Comparison of ENCODE assay signal across 10 cellular contexts in genomic region chr10:73248259-73248724, GRCh38. TPM values are rescaled to one million over a fixed set of nuclear protein-coding genes. Genes with fewer than 3 reads are reported as not detected.
A peak's percentile ranks its signal among the peaks of the same experiment; 100 is the strongest.
DNase-seq lines count a peak whose midpoint lies in the region; ATAC-seq and TF ChIP-seq lines count a peak whose summit lies in the region.
"Had no signal": no experiment of that assay in that cellular context is flagged by ENCODE, and none has a peak within 500 bp of the region (broad histone marks: within the 10 kb centered on the region; RNA-seq: fewer than 3 reads in every experiment).

No MANE protein-coding gene starts in this region.

- intact Hi-C loops in activated naive CD4-positive, alpha-beta T cell treated with anti-CD3 and anti-CD28 coated beads for 36 hours (cut with micrococcal nuclease): loop anchor here (5.0 kb wide), 2 partner anchors 629 to 1031 kb away; partner anchors contain the start of genes ANAPC16 and ASCC1
- intact Hi-C loops in PC-3 (cut with micrococcal nuclease) (loop anchor here (5.0 kb wide), 1 partner anchor 249 kb away; the partner anchor contains the start of gene PPP3CB), esophagus muscularis mucosa (cut with DNase I) (no loop called here)

- peaks cover 12% of the 10 kb centered on the region for H3F3A ChIP-seq in PC-3 (ENCODE audit: low read length, unreplicated experiment)

- no peaks in the 10 kb centered on the region for H3K9me3 Mint-ChIP-seq in activated naive CD4-positive, alpha-beta T cell treated with anti-CD3 and anti-CD28 coated beads for 36 hours
- no peaks in the 10 kb centered on the region for H3K9me3 Mint-ChIP-seq in stimulated activated naive CD8-positive, alpha-beta T cell treated with anti-CD3 and anti-CD28 coated beads, Interleukin-15, amount 100 ng/mL, for 72 hours

- H3K36me3 ChIP-seq in PC-3 (ENCODE audit: low read depth, low read length): peaks cover 50% of the 10 kb centered on the region
- peaks cover 11 to 41% (median 28%) of the 10 kb centered on the region in 4 donors for H3K36me3 ChIP-seq in esophagus muscularis mucosa

- H3K4me1 ChIP-seq in PC-3 (ENCODE audit: insufficient read depth, low read length): peaks cover 51% of the 10 kb centered on the region
- peaks cover 30 to 56% (median 47%) of the 10 kb centered on the region in 4 donors for H3K4me1 ChIP-seq in esophagus muscularis mucosa

- H3K4me3 ChIP-seq in PC-3 (ENCODE audit: low read length) (peak overlapping the region; percentile 69), esophagus muscularis mucosa (no peak overlapping the region)

- TF ChIP-seq CTCF in PC-3 (conservative IDR thresholded peaks at IDR 0.05; ENCODE audit: low read depth, low read length) (no peak), esophagus muscularis mucosa (IDR thresholded peaks at IDR 0.05) (no peak)

- POLR2A ChIA-PET in PC-3 (lab: Charles Lee; ENCODE audit: unreplicated experiment): no interaction called here

- no peak overlapping the region for H2AFZ ChIP-seq in PC-3 (ENCODE audit: low read length)

- TF ChIP-seq EP300 in esophagus muscularis mucosa (IDR thresholded peaks at IDR 0.05): no peak

- TF ChIP-seq POLR2A in esophagus muscularis mucosa (IDR thresholded peaks at IDR 0.05; ENCODE audit: low read depth): no peak

- H3K79me2 ChIP-seq in PC-3 (ENCODE audit: low read length): peaks cover 92% of the 10 kb centered on the region

- H3K27me3 Mint-ChIP-seq in activated naive CD4-positive, alpha-beta T cell treated with anti-CD3 and anti-CD28 coated beads for 36 hours (ENCODE audit: low read depth): no peaks in the 10 kb centered on the region
- no peaks in the 10 kb centered on the region for H3K27me3 Mint-ChIP-seq in stimulated activated naive CD8-positive, alpha-beta T cell treated with anti-CD3 and anti-CD28 coated beads, Interleukin-15, amount 100 ng/mL, for 72 hours

- H3K9ac ChIP-seq in PC-3 (ENCODE audit: low read length): peak overlapping the region; percentile 85

- ATAC-seq in PC-3: no peak
- ATAC-seq in stimulated activated naive CD8-positive, alpha-beta T cell treated with anti-CD3 and anti-CD28 coated beads, Interleukin-15, amount 100 ng/mL, for 72 hours: no peak
- ATAC-seq: left ventricle myocardium superior had no signal

- no peaks in the 10 kb centered on the region for H3K27me3 ChIP-seq in PC-3 (ENCODE audit: low read length)
- no peaks in the 10 kb centered on the region for H3K27me3 ChIP-seq in esophagus muscularis mucosa

- no peaks in the 10 kb centered on the region for H3K9me2 ChIP-seq in PC-3 (replicated peaks; ENCODE audit: low read length)

- H3K27ac Mint-ChIP-seq in activated naive CD4-positive, alpha-beta T cell treated with anti-CD3 and anti-CD28 coated beads for 36 hours: peak overlapping the region; percentile 97
- H3K27ac Mint-ChIP-seq in stimulated activated naive CD8-positive, alpha-beta T cell treated with anti-CD3 and anti-CD28 coated beads, Interleukin-15, amount 100 ng/mL, for 72 hours: peak overlapping the region in 1 of 2 donors; percentile 67

- 82% methylated on average over 5 of the region's 5 CpGs for WGBS in esophagus muscularis mucosa

- no peak for DNase-seq in activated naive CD4-positive, alpha-beta T cell treated with anti-CD3 and anti-CD28 coated beads for 36 hours
- no peak for DNase-seq in activated naive CD4-positive, alpha-beta T cell treated with Interleukin-2 at 50 U/mL for 16 hours
- peak; percentile 35 for DNase-seq in PC-3
- no peak for DNase-seq in esophagus muscularis mucosa (ENCODE audit: extremely low spot score)
- no peak for DNase-seq in stimulated activated naive CD8-positive, alpha-beta T cell treated with anti-CD3 and anti-CD28 coated beads, Interleukin-15, amount 100 ng/mL, for 72 hours
- DNase-seq in D341Med (ENCODE audit: low spot score): no peak
- DNase-seq in stimulated activated CD4-positive, alpha-beta T cell treated with anti-CD3 and anti-CD28 coated beads, Interleukin-2, amount 100 ng/mL, for 24 hours: no peak
- no peak for DNase-seq in NCI-H1105 (lab: John Stamatoyannopoulos, UW)
- DNase-seq: left ventricle myocardium superior; stimulated activated naive CD4-positive, alpha-beta T cell treated with Interleukin-2 at 50 U/mL for 16 hours had no signal

- H3K4me2 ChIP-seq in PC-3 (ENCODE audit: low read length): peak overlapping the region; percentile 79

- H3K36me3 Mint-ChIP-seq in activated naive CD4-positive, alpha-beta T cell treated with anti-CD3 and anti-CD28 coated beads for 36 hours (ENCODE audit: low read depth): peaks cover 72% of the 10 kb centered on the region

- peaks cover 61% of the 10 kb centered on the region for H3K4me1 Mint-ChIP-seq in activated naive CD4-positive, alpha-beta T cell treated with anti-CD3 and anti-CD28 coated beads for 36 hours (ENCODE audit: low read depth)
- H3K4me1 Mint-ChIP-seq in stimulated activated naive CD8-positive, alpha-beta T cell treated with anti-CD3 and anti-CD28 coated beads, Interleukin-15, amount 100 ng/mL, for 72 hours: peaks cover 77% of the 10 kb centered on the region

- CTCF ChIA-PET in activated naive CD4-positive, alpha-beta T cell treated with anti-CD3 and anti-CD28 coated beads for 36 hours (lab: Charles Lee): no interaction called here
- CTCF ChIA-PET in PC-3 (lab: Charles Lee): no interaction called here

- H3K9me3 ChIP-seq in PC-3 (ENCODE audit: low read length) (no peaks in the 10 kb centered on the region), esophagus muscularis mucosa (no peaks in the 10 kb centered on the region)

- peak overlapping the region; percentile 80 for H3K27ac ChIP-seq in PC-3 (ENCODE audit: low read length)
- peak overlapping the region; percentile 80 to 88 (median 84) for H3K27ac ChIP-seq in esophagus muscularis mucosa (replicated peaks in 1 of 4)

- peak overlapping the region; percentile 100 for H3K4me3 Mint-ChIP-seq in activated naive CD4-positive, alpha-beta T cell treated with anti-CD3 and anti-CD28 coated beads for 36 hours
- peak overlapping the region; percentile 67 to 97 for H3K4me3 Mint-ChIP-seq in stimulated activated naive CD8-positive, alpha-beta T cell treated with anti-CD3 and anti-CD28 coated beads, Interleukin-15, amount 100 ng/mL, for 72 hours

- peaks cover 33% of the 10 kb centered on the region for H4K20me1 ChIP-seq in PC-3 (ENCODE audit: low read length)

- no TSS peak for BruUV-seq in PC-3 (replicated peaks; lab: Mats Ljungman, UMichigan)

RNA-seq across cellular contexts. Expression of gene DNAJC9, which starts 1.2 kb away (rescaled TPM):
- total RNA-seq in activated naive CD4-positive, alpha-beta T cell treated with anti-CD3 and anti-CD28 coated beads for 36 hours: 10 to 100 TPM; 55.2 to 57.2 TPM
- 282 and 283 TPM in 2 replicates for total RNA-seq in PC-3 (2014; rRNA removed)
- 10 to 100 TPM in 3 of 4 donors, 1 to 10 TPM in 1; 9.3 to 13.6 (median 11.1) TPM for total RNA-seq in esophagus muscularis mucosa

RNA-seq across cellular contexts. Expression of gene MRPS16, which starts 4.2 kb away (rescaled TPM):
- total RNA-seq in activated naive CD4-positive, alpha-beta T cell treated with anti-CD3 and anti-CD28 coated beads for 36 hours: 100 to 1,000 TPM; 140 to 145 TPM
- total RNA-seq in PC-3 (2014; rRNA removed) (230 and 275 TPM in 2 replicates), esophagus muscularis mucosa (10 to 100 TPM; 34.5 to 46.1 (median 38.0) TPM)
